ENCODE assay signal across 9 cellular contexts in genomic region chr12:52691076-52691764, GRCh38. TPM values are rescaled to one million over a fixed set of nuclear protein-coding genes. Genes with fewer than 3 reads are reported as not detected.
DNase-seq lines count a peak whose midpoint lies in the region; ATAC-seq, FAIRE-seq and TF ChIP-seq lines count a peak whose summit lies in the region.
"Had no signal": no experiment of that assay in that cellular context is flagged by ENCODE, and none has a peak within 500 bp of the region (broad histone marks: within the 10 kb centered on the region; RNA-seq: fewer than 3 reads in every experiment).

No MANE protein-coding gene starts in this region.

- no peak for TF ChIP-seq CTCF in astrocyte (IDR thresholded peaks at IDR 0.05; ENCODE audit: insufficient read depth, low read depth, low read length)

- H3K27me3 ChIP-seq in astrocyte (ENCODE audit: insufficient read depth, low read length): peaks cover 52% of the 10 kb centered on the region
- H3K27me3 ChIP-seq in mononuclear cell (ENCODE audit: insufficient read depth, low read length): peaks cover 17% of the 10 kb centered on the region

- FAIRE-seq in astrocyte (lab: Jason Lieb, UNC): no peak
- FAIRE-seq: GM18507 had no signal

- ATAC-seq in stimulated activated memory B cell treated with anti-CD40 and anti-IgM and Interleukin-4, amounts not matched to agents 10 μg/mL and 1 μg/mL and 100 μg/mL, for 72 hours: peak; percentile 53
- no peak for ATAC-seq in HG02852 (IDR thresholded peaks at IDR 0.05; ENCODE audit: unreplicated experiment)
- ATAC-seq in GM18861 (IDR thresholded peaks at IDR 0.05; ENCODE audit: unreplicated experiment): no peak

- H3K79me2 ChIP-seq in astrocyte (ENCODE audit: insufficient read depth, low read length): no peaks in the 10 kb centered on the region

- H3K9ac ChIP-seq in astrocyte (ENCODE audit: low read length): no peak overlapping the region

- H3K36me3 Mint-ChIP-seq in astrocyte (ENCODE audit: low read depth, unreplicated experiment): no peaks in the 10 kb centered on the region
- H3K36me3 Mint-ChIP-seq in stimulated activated memory B cell treated with anti-CD40 and anti-IgM and Interleukin-4, amounts not matched to agents 10 μg/mL and 1 μg/mL and 100 μg/mL, for 72 hours: no peaks in the 10 kb centered on the region

- H4K20me1 ChIP-seq in astrocyte (ENCODE audit: insufficient read depth, low read length): no peaks in the 10 kb centered on the region

- peaks cover 9% of the 10 kb centered on the region for H3K4me1 Mint-ChIP-seq in astrocyte (ENCODE audit: low read depth, unreplicated experiment)
- peaks cover 16% of the 10 kb centered on the region for H3K4me1 Mint-ChIP-seq in stimulated activated memory B cell treated with anti-CD40 and anti-IgM and Interleukin-4, amounts not matched to agents 10 μg/mL and 1 μg/mL and 100 μg/mL, for 72 hours

- no peaks in the 10 kb centered on the region for H3K36me3 ChIP-seq in astrocyte (ENCODE audit: insufficient read depth, low read length)

- H3K4me2 ChIP-seq in astrocyte (ENCODE audit: low read length): peak overlapping the region; percentile 70

- H3K4me1 ChIP-seq in astrocyte (ENCODE audit: insufficient read depth, low read length) (no peaks in the 10 kb centered on the region), mononuclear cell (ENCODE audit: insufficient read depth, low read length) (peaks cover 8% of the 10 kb centered on the region)

- peak overlapping the region; percentile 68 for H3K4me3 Mint-ChIP-seq in astrocyte (ENCODE audit: unreplicated experiment)
- H3K4me3 Mint-ChIP-seq in stimulated activated memory B cell treated with anti-CD40 and anti-IgM and Interleukin-4, amounts not matched to agents 10 μg/mL and 1 μg/mL and 100 μg/mL, for 72 hours: peak overlapping the region; percentile 77

- no peak overlapping the region for H3K27ac Mint-ChIP-seq in astrocyte (ENCODE audit: unreplicated experiment)
- H3K27ac Mint-ChIP-seq in stimulated activated memory B cell treated with anti-CD40 and anti-IgM and Interleukin-4, amounts not matched to agents 10 μg/mL and 1 μg/mL and 100 μg/mL, for 72 hours: peak overlapping the region; percentile 18

- H3K9me3 Mint-ChIP-seq in astrocyte (ENCODE audit: unreplicated experiment): peaks cover 4% of the 10 kb centered on the region
- H3K9me3 Mint-ChIP-seq in stimulated activated memory B cell treated with anti-CD40 and anti-IgM and Interleukin-4, amounts not matched to agents 10 μg/mL and 1 μg/mL and 100 μg/mL, for 72 hours: no peaks in the 10 kb centered on the region

- H3K9me3 ChIP-seq in astrocyte (ENCODE audit: insufficient read depth, low read depth, low read length): no peaks in the 10 kb centered on the region
- H3K9me3 ChIP-seq in mononuclear cell (ENCODE audit: low read depth, low read length): no peaks in the 10 kb centered on the region

- H3K27me3 Mint-ChIP-seq in astrocyte (ENCODE audit: low read depth, unreplicated experiment): peaks cover 83% of the 10 kb centered on the region
- peaks cover 74% of the 10 kb centered on the region for H3K27me3 Mint-ChIP-seq in stimulated activated memory B cell treated with anti-CD40 and anti-IgM and Interleukin-4, amounts not matched to agents 10 μg/mL and 1 μg/mL and 100 μg/mL, for 72 hours

- peak overlapping the region; percentile 52 for H2AFZ ChIP-seq in astrocyte (ENCODE audit: low read depth, low read length)

- no peak overlapping the region for H3K27ac ChIP-seq in astrocyte (ENCODE audit: low read depth, low read length)

- DNase-seq in DMS153 (lab: John Stamatoyannopoulos, UW) (peak; percentile 6), T follicular helper cell (ENCODE audit: low read depth) (peak; percentile 40), astrocyte (ENCODE audit: low read depth) (no peak), NCI-H187 treated with DMSO at 0.1 percent for 48 hours (lab: John Stamatoyannopoulos, UW) (no peak)

- H3K4me3 ChIP-seq in astrocyte (ENCODE audit: insufficient read depth, low read depth, low read length) (no peak overlapping the region), mononuclear cell (ENCODE audit: low read length) (peak overlapping the region; percentile 24)

RNA-seq across cellular contexts. Expression of gene KRT1, which starts 11.0 kb away (rescaled TPM):
- total RNA-seq in astrocyte (not detected in 2 replicates), mononuclear cell (1.8 TPM)

RNA-seq across cellular contexts. Expression of gene KRT77, which starts 12.1 kb away (rescaled TPM):
- not detected in 2 replicates for total RNA-seq in astrocyte
- total RNA-seq in mononuclear cell: not detected

RNA-seq across cellular contexts. Expression of gene KRT2, which starts 39.2 kb away (rescaled TPM):
- total RNA-seq in astrocyte (not detected in 2 replicates), mononuclear cell (0.94 TPM)

Comparison
In these comparisons a context has a peak if more than half of its experiments do, and no peak if none do; other contexts are left out.
1. DNase-seq: peak in DMS153 (single experiment) and T follicular helper cell (single experiment); none in astrocyte (single experiment) and NCI-H187 treated with DMSO at 0.1 percent for 48 hours (single experiment).